In genomic region chr2:209629622-209630021, GRCh38 we compare ENCODE assay signal across 15 cellular contexts.
DNase-seq lines count a peak whose midpoint lies in the region; ATAC-seq and TF ChIP-seq lines count a peak whose summit lies in the region.
"Had no signal": no experiment of that assay in that cellular context is flagged by ENCODE, and none has a peak within 500 bp of the region (broad histone marks: within the 10 kb centered on the region; RNA-seq: fewer than 3 reads in every experiment).

No MANE protein-coding gene starts in this region.

- intact Hi-C loops in activated T-helper 2 cell treated with anti-CD3 and anti-CD28 coated beads, Interferon-gamma antibody, Interleukin-2, Interleukin-4, amounts not matched to agents 10 μg/mL and 5 μg/mL and 100 μg/mL, durations not matched to agents 14 hours and 24 hours and 36 hours (cut with micrococcal nuclease) = no loop called here

- H2AFZ ChIP-seq in ACC112 (ENCODE audit: low read length, unreplicated experiment) = no peak overlapping the region

- no peaks in the 10 kb centered on the region; the same call in 1 of the 2 replicates for H3K36me3 ChIP-seq in ACC112 (ENCODE audit: insufficient read depth, low read length)

- H3K4me1 Mint-ChIP-seq in activated T-helper 2 cell treated with anti-CD3 and anti-CD28 coated beads, Interferon-gamma antibody, Interleukin-2, Interleukin-4, amounts not matched to agents 10 μg/mL and 5 μg/mL and 100 μg/mL, durations not matched to agents 14 hours and 24 hours and 36 hours (ENCODE audit: low read depth) = no peaks in the 10 kb centered on the region
- H3K4me1 Mint-ChIP-seq: stimulated activated memory B cell treated with anti-CD40 and anti-IgM and Interleukin-4, amounts not matched to agents 10 μg/mL and 1 μg/mL and 100 μg/mL, for 72 hours had no signal

- H3K27me3 ChIP-seq in ACC112 (ENCODE audit: insufficient read depth, low read length) = no peaks in the 10 kb centered on the region
- H3K27me3 ChIP-seq: dorsolateral prefrontal cortex had no signal

- peaks cover 18% of the 10 kb centered on the region for H3K4me1 ChIP-seq in ACC112 (ENCODE audit: control insufficient read depth, insufficient read depth, low read length, unreplicated experiment)

- in situ Hi-C loops in astrocyte of the cerebellum (cut with HindIII; ENCODE audit: low sequenced_read_pairs) = no loop called here

- DNase-seq in HK-2 (ENCODE audit: unreplicated experiment) (peak; percentile 2), astrocyte of the cerebellum (ENCODE audit: low read depth) (peak; percentile 74), hepatic stellate cell (ENCODE audit: low spot score) (peak; percentile 4)
- no peak for DNase-seq in activated T-helper 2 cell treated with anti-CD3 and anti-CD28 coated beads, Interferon-gamma antibody, Interleukin-2, Interleukin-4, amounts not matched to agents 10 μg/mL and 5 μg/mL and 100 μg/mL, durations not matched to agents 14 hours and 24 hours and 36 hours (ENCODE audit: low spot score)
- DNase-seq: activated effector memory CD4-positive, alpha-beta T cell treated with Interleukin-2 at 50 U/mL for 16 hours; dorsolateral prefrontal cortex; H9; NCI-H524 treated with DMSO at 0.1 percent for 48 hours had no signal

- no peaks in the 10 kb centered on the region for H3K9me3 Mint-ChIP-seq in activated T-helper 2 cell treated with anti-CD3 and anti-CD28 coated beads, Interferon-gamma antibody, Interleukin-2, Interleukin-4, amounts not matched to agents 10 μg/mL and 5 μg/mL and 100 μg/mL, durations not matched to agents 14 hours and 24 hours and 36 hours
- H3K9me3 Mint-ChIP-seq: H9; stimulated activated memory B cell treated with anti-CD40 and anti-IgM and Interleukin-4, amounts not matched to agents 10 μg/mL and 1 μg/mL and 100 μg/mL, for 72 hours had no signal

- no peak overlapping the region for H3K27ac Mint-ChIP-seq in activated T-helper 2 cell treated with anti-CD3 and anti-CD28 coated beads, Interferon-gamma antibody, Interleukin-2, Interleukin-4, amounts not matched to agents 10 μg/mL and 5 μg/mL and 100 μg/mL, durations not matched to agents 14 hours and 24 hours and 36 hours
- H3K27ac Mint-ChIP-seq: stimulated activated memory B cell treated with anti-CD40 and anti-IgM and Interleukin-4, amounts not matched to agents 10 μg/mL and 1 μg/mL and 100 μg/mL, for 72 hours had no signal

- TF ChIP-seq CTCF in astrocyte of the cerebellum (IDR thresholded peaks at IDR 0.05; ENCODE audit: low read depth, low read length, missing control alignments) = no peak

- no peaks in the 10 kb centered on the region for H3K36me3 Mint-ChIP-seq in activated T-helper 2 cell treated with anti-CD3 and anti-CD28 coated beads, Interferon-gamma antibody, Interleukin-2, Interleukin-4, amounts not matched to agents 10 μg/mL and 5 μg/mL and 100 μg/mL, durations not matched to agents 14 hours and 24 hours and 36 hours (ENCODE audit: low read depth)
- H3K36me3 Mint-ChIP-seq: stimulated activated memory B cell treated with anti-CD40 and anti-IgM and Interleukin-4, amounts not matched to agents 10 μg/mL and 1 μg/mL and 100 μg/mL, for 72 hours had no signal

- H3K27ac ChIP-seq in ACC112 (ENCODE audit: low read depth, low read length) = peak overlapping the region; percentile 14
- H3K27ac ChIP-seq: SK-N-MC had no signal

- H3K79me2 ChIP-seq in ACC112 (ENCODE audit: control insufficient read depth, insufficient read depth, low read length, unreplicated experiment) = no peaks in the 10 kb centered on the region

- ATAC-seq in HG02798 (IDR thresholded peaks at IDR 0.05; ENCODE audit: poor library complexity, unreplicated experiment) (no peak), GM18870 (IDR thresholded peaks at IDR 0.05; ENCODE audit: unreplicated experiment) (no peak), GM18907 (IDR thresholded peaks at IDR 0.05; ENCODE audit: unreplicated experiment) (no peak)
- ATAC-seq: activated CD4-positive, CD25-positive, alpha-beta regulatory T cell treated with anti-CD3 and anti-CD28 coated beads, Interleukin-2, amount 50 U/mL, for 24 hours; stimulated activated memory B cell treated with anti-CD40 and anti-IgM and Interleukin-4, amounts not matched to agents 10 μg/mL and 1 μg/mL and 100 μg/mL, for 72 hours had no signal

- no peak overlapping the region for H3K4me3 Mint-ChIP-seq in activated T-helper 2 cell treated with anti-CD3 and anti-CD28 coated beads, Interferon-gamma antibody, Interleukin-2, Interleukin-4, amounts not matched to agents 10 μg/mL and 5 μg/mL and 100 μg/mL, durations not matched to agents 14 hours and 24 hours and 36 hours (ENCODE audit: low read depth)
- H3K4me3 Mint-ChIP-seq: H9; stimulated activated memory B cell treated with anti-CD40 and anti-IgM and Interleukin-4, amounts not matched to agents 10 μg/mL and 1 μg/mL and 100 μg/mL, for 72 hours had no signal

- H3K27me3 Mint-ChIP-seq in activated T-helper 2 cell treated with anti-CD3 and anti-CD28 coated beads, Interferon-gamma antibody, Interleukin-2, Interleukin-4, amounts not matched to agents 10 μg/mL and 5 μg/mL and 100 μg/mL, durations not matched to agents 14 hours and 24 hours and 36 hours (ENCODE audit: low read depth) = no peaks in the 10 kb centered on the region
- H3K27me3 Mint-ChIP-seq: stimulated activated memory B cell treated with anti-CD40 and anti-IgM and Interleukin-4, amounts not matched to agents 10 μg/mL and 1 μg/mL and 100 μg/mL, for 72 hours had no signal

- H3K4me3 ChIP-seq in ACC112 (ENCODE audit: low read depth, low read length) (peak overlapping the region; percentile 25; the same call in 1 of the 2 replicates), astrocyte of the cerebellum (ENCODE audit: low read depth, low read length) (no peak overlapping the region)
- H3K4me3 ChIP-seq: dorsolateral prefrontal cortex, SK-N-MC had no signal
